25 cellular contexts compared by ENCODE assay signal in genomic region chr5:1115123-1115815, GRCh38. TPM values are rescaled to one million over a fixed set of nuclear protein-coding genes. Genes with fewer than 3 reads are reported as not detected.
DNase-seq lines count a peak whose midpoint lies in the region; ATAC-seq, FAIRE-seq and TF ChIP-seq lines count a peak whose summit lies in the region.
"Had no signal": no experiment of that assay in that cellular context is flagged by ENCODE, and none has a peak within 500 bp of the region (broad histone marks: within the 10 kb centered on the region; RNA-seq: fewer than 3 reads in every experiment).

No MANE protein-coding gene starts in this region.

- POLR2A ChIA-PET in K562 (lab: Yijun Ruan, JAX) = interaction anchor here (0.6 to 2.0 kb wide), 4 partner anchors 9 to 76 kb away, joined by 3 to 10 read pairs (median 6); no protein-coding TSS in a partner anchor

- BruUV-seq in K562 (replicated peaks; lab: Mats Ljungman, UMichigan) = no TSS peak

- H3K9ac ChIP-seq in K562 (ENCODE audit: insufficient read depth in 1 of 2, low read depth in 2 of 2, low read length in 2 of 2) = no peak overlapping the region
- H3K9ac ChIP-seq: GM23248 had no signal

- TF ChIP-seq RAD21 in K562 (CRISPR knock-in tag; conservative IDR thresholded peaks at IDR 0.05 in 1 of 2, IDR thresholded peaks at IDR 0.05 in 1 of 2) = no peak

- H3K9me3 Mint-ChIP-seq in activated naive CD4-positive, alpha-beta T cell treated with anti-CD3 and anti-CD28 coated beads, Interleukin-2, amount 50 U/mL, for 24 hours = no peaks in the 10 kb centered on the region
- H3K9me3 Mint-ChIP-seq in activated naive CD4-positive, alpha-beta T cell treated with anti-CD3 and anti-CD28 coated beads for 36 hours = no peaks in the 10 kb centered on the region
- no peaks in the 10 kb centered on the region for H3K9me3 Mint-ChIP-seq in neural crest cell
- H3K9me3 Mint-ChIP-seq: CD8-positive, alpha-beta T cell; HFFc6 had no signal

- H3K4me1 Mint-ChIP-seq in activated naive CD4-positive, alpha-beta T cell treated with anti-CD3 and anti-CD28 coated beads, Interleukin-2, amount 50 U/mL, for 24 hours = peaks cover 3% of the 10 kb centered on the region
- peaks cover 8% of the 10 kb centered on the region for H3K4me1 Mint-ChIP-seq in activated naive CD4-positive, alpha-beta T cell treated with anti-CD3 and anti-CD28 coated beads for 36 hours (ENCODE audit: low read depth)
- peaks cover 4% of the 10 kb centered on the region for H3K4me1 Mint-ChIP-seq in neural crest cell

- no peak overlapping the region for H3K27ac ChIP-seq in K562 (ENCODE audit: extremely low read depth, low read depth, low read length)
- H3K27ac ChIP-seq: GM23248, HL-60 had no signal

- FAIRE-seq in K562 (lab: Jason Lieb, UNC) = no peak
- FAIRE-seq: A204.1, G401.6, GM12891, GM19239, H54 had no signal

- CTCF ChIA-PET in activated naive CD4-positive, alpha-beta T cell treated with anti-CD3 and anti-CD28 coated beads for 36 hours (lab: Charles Lee) = no interaction called here
- CTCF ChIA-PET in K562 (lab: Yijun Ruan, JAX; ENCODE audit: low intra/inter-chr PET ratio) = no interaction called here

- H3K27me3 ChIP-seq in K562 (ENCODE audit: control insufficient read depth in 2 of 2, insufficient read depth in 2 of 2, low read length in 2 of 2) = peaks cover 16 to 73% of the 10 kb centered on the region in 2 experiments; a peak in 4 of 5 replicates

- in situ Hi-C loops in K562 (cut with MboI) = no loop called here

- H3K4me3 ChIP-seq in K562 = no peak overlapping the region
- H3K4me3 ChIP-seq: GM23248 had no signal

- intact Hi-C loops in activated naive CD4-positive, alpha-beta T cell treated with anti-CD3 and anti-CD28 coated beads for 36 hours (cut with micrococcal nuclease) = no loop called here
- intact Hi-C loops in K562 (cut with micrococcal nuclease) = loop anchor here (5.0 kb wide), 1 partner anchor 48 kb away; no protein-coding TSS in a partner anchor
- intact Hi-C loops in posterior vena cava (cut with DNase I) = no loop called here

- no peaks in the 10 kb centered on the region for H3K36me3 ChIP-seq in K562 (ENCODE audit: control insufficient read depth, insufficient read depth, low read length)
- H3K36me3 ChIP-seq: BE2C had no signal

- H3K9me3 ChIP-seq in K562 (replicated peaks; ENCODE audit: control insufficient read depth, insufficient read depth, low read depth, low read length) = no peaks in the 10 kb centered on the region
- H3K9me3 ChIP-seq: BE2C had no signal

- peak overlapping the region; percentile 33 for H3K4me3 Mint-ChIP-seq in activated naive CD4-positive, alpha-beta T cell treated with anti-CD3 and anti-CD28 coated beads, Interleukin-2, amount 50 U/mL, for 24 hours
- no peak overlapping the region for H3K4me3 Mint-ChIP-seq in activated naive CD4-positive, alpha-beta T cell treated with anti-CD3 and anti-CD28 coated beads for 36 hours
- H3K4me3 Mint-ChIP-seq in neural crest cell = peak overlapping the region; percentile 74
- H3K4me3 Mint-ChIP-seq: CD8-positive, alpha-beta T cell; HFFc6 had no signal

- WGBS in K562 (ENCODE audit: insufficient coverage, low coverage, missing lambda C conversion rate) = 28% methylated on average over 21 of the region's 23 CpGs

- H3K27me3 Mint-ChIP-seq in activated naive CD4-positive, alpha-beta T cell treated with anti-CD3 and anti-CD28 coated beads, Interleukin-2, amount 50 U/mL, for 24 hours = no peaks in the 10 kb centered on the region
- no peaks in the 10 kb centered on the region for H3K27me3 Mint-ChIP-seq in activated naive CD4-positive, alpha-beta T cell treated with anti-CD3 and anti-CD28 coated beads for 36 hours (ENCODE audit: low read depth)
- no peaks in the 10 kb centered on the region for H3K27me3 Mint-ChIP-seq in neural crest cell (ENCODE audit: low read depth)

- H4K20me1 ChIP-seq in K562 (replicated peaks; ENCODE audit: control insufficient read depth, insufficient read depth, low read length) = peaks cover 13% of the 10 kb centered on the region

- no peak for DNase-seq in activated naive CD4-positive, alpha-beta T cell treated with anti-CD3 and anti-CD28 coated beads for 36 hours
- no peak for DNase-seq in K562 (ENCODE audit: extremely low read depth in 1 of 4, low spot score in 3 of 4)
- DNase-seq in neural crest cell (ENCODE audit: low read depth, low spot score) = no peak
- DNase-seq in NCI-H2196 (lab: John Stamatoyannopoulos, UW; ENCODE audit: unreplicated experiment) = no peak
- DNase-seq in posterior vena cava (ENCODE audit: low spot score) = no peak
- no peak for DNase-seq in EL
- DNase-seq: ACHN; BE2C; Calu3; CD8-positive, alpha-beta T cell; DMS 273 treated with DMSO at 0.1 percent for 48 hours; DMS53; DND-41; GM23248; HCEC 1CT; HFFc6; IMR-90; KBM-7 had no signal

- no peak for ATAC-seq in K562
- ATAC-seq: CD8-positive, alpha-beta T cell had no signal

- H3K79me2 ChIP-seq in K562 (ENCODE audit: control insufficient read depth, insufficient read depth, low read length) = no peaks in the 10 kb centered on the region

- H3K4me1 ChIP-seq in K562 (replicated peaks in 1 of 2; ENCODE audit: control insufficient read depth in 2 of 2, insufficient read depth in 2 of 2, low read length in 2 of 2) = peaks cover 11 to 76% of the 10 kb centered on the region in 2 experiments

- H2AFZ ChIP-seq in K562 (ENCODE audit: low read depth, low read length) = no peak overlapping the region
- H2AFZ ChIP-seq: GM23248 had no signal

- H3K27ac Mint-ChIP-seq in activated naive CD4-positive, alpha-beta T cell treated with anti-CD3 and anti-CD28 coated beads, Interleukin-2, amount 50 U/mL, for 24 hours = no peak overlapping the region
- H3K27ac Mint-ChIP-seq in activated naive CD4-positive, alpha-beta T cell treated with anti-CD3 and anti-CD28 coated beads for 36 hours = no peak overlapping the region
- no peak overlapping the region for H3K27ac Mint-ChIP-seq in neural crest cell (ENCODE audit: unreplicated experiment)
- H3K27ac Mint-ChIP-seq: CD8-positive, alpha-beta T cell; HFFc6 had no signal

- H3K36me3 Mint-ChIP-seq in activated naive CD4-positive, alpha-beta T cell treated with anti-CD3 and anti-CD28 coated beads, Interleukin-2, amount 50 U/mL, for 24 hours = no peaks in the 10 kb centered on the region
- H3K36me3 Mint-ChIP-seq in activated naive CD4-positive, alpha-beta T cell treated with anti-CD3 and anti-CD28 coated beads for 36 hours (ENCODE audit: low read depth) = no peaks in the 10 kb centered on the region
- H3K36me3 Mint-ChIP-seq in neural crest cell (ENCODE audit: low read depth) = no peaks in the 10 kb centered on the region

- TF ChIP-seq POLR2A in K562 (conservative IDR thresholded peaks at IDR 0.05) = no peak

- H3K4me2 ChIP-seq in K562 (ENCODE audit: insufficient read depth, low read length) = no peak overlapping the region

- TF ChIP-seq CTCF in K562 (IDR thresholded peaks at IDR 0.05 in 2 of 3, conservative IDR thresholded peaks at IDR 0.05 in 1 of 3; ENCODE audit: insufficient read depth in 2 of 3, low read depth in 1 of 3, low read length in 3 of 3) (no peak), neural crest cell (conservative IDR thresholded peaks at IDR 0.05) (no peak)

- H3K9me1 ChIP-seq in K562 (ENCODE audit: control insufficient read depth, insufficient read depth, low read length) = no peaks in the 10 kb centered on the region

- TF ChIP-seq EP300 in K562 (IDR thresholded peaks at IDR 0.05; ENCODE audit: low read length) = no peak

TF ChIP-seq in K562, 482 proteins besides CTCF, POLR2A, EP300 and RAD21:
- TF ChIP-seq NR4A1 (CRISPR knock-in tag; IDR thresholded peaks at IDR 0.05) = no peak
- no peak for TF ChIP-seq NR4A1 (tag; IDR thresholded peaks at IDR 0.05)
- peak; percentile 18; the same call in 1 of the 2 replicates for TF ChIP-seq SPI1 (IDR thresholded peaks at IDR 0.05; ENCODE audit: borderline replicate concordance, low read depth, low read length)

RNA-seq across cellular contexts. Expression of gene SLC12A7, which starts 3.4 kb away (rescaled TPM):
- 10 to 100 TPM; 12.6 to 13.6 TPM for total RNA-seq in activated naive CD4-positive, alpha-beta T cell treated with anti-CD3 and anti-CD28 coated beads for 36 hours
- total RNA-seq in K562 (2011; cell fraction: chromatin; rRNA removed; ENCODE audit: low replicate concordance) = 13.6 and 46.2 TPM in 2 replicates
- 15.9 and 26.2 TPM in 2 replicates for total RNA-seq in K562 (2011; cell fraction: nucleolus; rRNA removed)
- total RNA-seq in K562 (2011; cell fraction: nucleoplasm; rRNA removed) = 8.9 and 10.9 TPM in 2 replicates
- 1.1 and 1.3 TPM in 2 replicates for total RNA-seq in K562 (2014; rRNA removed)
- 0.11 and 0.22 TPM in 2 replicates for total RNA-seq in K562 (2014; rRNA removed; fragmentation: Illumina TruSeq; extraction: Trizol)
- total RNA-seq in K562 (2015; rRNA removed; fragmentation: Illumina TruSeq; extraction: Trizol) = 0.51 and 0.53 TPM in 2 replicates
- total RNA-seq in K562 (2021) = 1.8 and 1.9 TPM in 2 replicates
- 3.1 and 15.7 TPM in 2 replicates for polyA plus RNA-seq in K562 (2011; rRNA removed)
- 5.3 and 11.3 TPM in 2 replicates for polyA plus RNA-seq in K562 (2011; cell fraction: cytosol; rRNA removed)
- 55.8 and 115 TPM in 2 replicates for polyA plus RNA-seq in K562 (2011; cell fraction: nucleus; rRNA removed)
- 1.2 and 3.8 TPM in 2 replicates for polyA plus RNA-seq in K562 (2012)
- 0.56 and 0.83 TPM in 2 replicates for polyA plus RNA-seq in K562 (2014; fragmentation: Illumina TruSeq; extraction: Trizol)
- polyA plus RNA-seq in K562 (2014; fragmentation: Nextera tagmentation; extraction: Ambion mirVana) = under 1 TPM; 0.01 to 0.04 TPM
- polyA plus RNA-seq in K562 (2014; rRNA removed) = 0.73 and 1.0 TPM in 2 replicates
- 2.5 and 9.1 TPM in 2 replicates for polyA minus RNA-seq in K562 (2011; rRNA and poly(A)+ RNA removed)
- 5.9 and 21.7 TPM in 2 replicates for polyA minus RNA-seq in K562 (2011; cell fraction: cytosol; rRNA and poly(A)+ RNA removed)
- 13.1 and 36.8 TPM in 2 replicates for polyA minus RNA-seq in K562 (2011; cell fraction: nucleus; rRNA and poly(A)+ RNA removed)
- total RNA-seq in neural crest cell = 34.7 and 40.7 TPM in 2 replicates
- total RNA-seq in posterior vena cava = 10 to 100 TPM; 23.8 to 34.6 TPM
